ENCODE assay signal across 18 cellular contexts in the genomic region with DNA sequence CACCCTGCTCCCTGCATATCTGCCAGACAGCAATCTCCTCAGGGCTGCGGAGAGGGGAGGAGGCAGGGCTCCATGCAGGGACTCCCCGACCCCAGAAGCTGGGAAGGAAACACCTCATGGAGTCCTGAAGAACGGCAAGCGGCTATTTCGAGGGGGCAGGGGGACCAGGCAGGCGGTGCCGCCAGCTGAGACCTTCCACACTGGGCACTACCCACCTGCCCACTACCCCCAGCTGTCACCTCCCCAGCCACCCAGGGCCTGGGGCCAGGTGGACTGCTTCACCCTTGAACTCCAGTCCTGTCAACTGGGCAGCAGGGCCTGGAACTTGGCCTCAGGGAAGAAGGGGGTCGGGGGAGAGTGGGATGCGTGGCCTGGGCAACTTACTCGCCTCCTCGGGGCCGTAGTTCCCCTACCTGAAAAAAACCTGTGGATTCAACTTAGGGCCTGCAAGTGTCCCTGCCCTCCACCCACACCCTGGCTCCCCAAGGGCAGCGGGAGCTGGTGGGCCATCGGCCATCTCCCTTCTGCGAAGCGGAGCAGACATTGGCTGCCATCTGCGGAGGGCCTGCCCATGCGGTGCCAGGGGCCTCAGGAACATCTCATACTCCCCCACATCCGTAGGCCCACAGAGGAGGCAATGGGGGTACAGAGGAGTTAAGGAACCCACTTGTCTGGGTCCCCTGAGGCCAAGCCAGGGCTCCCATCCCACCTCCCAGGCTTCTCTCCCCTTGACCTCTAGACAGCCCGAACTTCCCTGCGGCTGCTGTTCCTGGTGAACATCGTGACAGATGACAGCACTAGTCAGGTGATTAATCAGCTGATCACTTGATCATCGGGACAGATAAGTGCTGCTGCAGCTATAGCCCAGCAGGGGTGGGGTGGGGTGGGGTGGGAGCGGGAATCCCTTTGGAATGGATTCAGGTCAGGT. TPM values are rescaled to one million over a fixed set of nuclear protein-coding genes. Genes with fewer than 3 reads are reported as not detected.
DNase-seq lines count a peak whose midpoint lies in the region; ATAC-seq, FAIRE-seq and TF ChIP-seq lines count a peak whose summit lies in the region.
"Had no signal": no experiment of that assay in that cellular context is flagged by ENCODE, and none has a peak within 500 bp of the region (broad histone marks: within the 10 kb centered on the region; RNA-seq: fewer than 3 reads in every experiment).

No MANE protein-coding gene starts in this region.

- TF ChIP-seq EP300 in A549 (IDR thresholded peaks at IDR 0.05): no peak

- TF ChIP-seq CTCF in A549 (IDR thresholded peaks at IDR 0.05): no peak
- no peak for TF ChIP-seq CTCF in chondrocyte (IDR thresholded peaks at IDR 0.05)

- H3K36me3 Mint-ChIP-seq in CD4-positive, alpha-beta memory T cell: peaks cover 5% of the 10 kb centered on the region in 2 donors
- no peaks in the 10 kb centered on the region for H3K36me3 Mint-ChIP-seq in chondrocyte (ENCODE audit: low read depth)
- H3K36me3 Mint-ChIP-seq in naive thymus-derived CD4-positive, alpha-beta T cell: peaks cover 0 to 8% (median 0%) of the 10 kb centered on the region in 5 donors

- no peak overlapping the region for H3K4me3 ChIP-seq in A549
- H3K4me3 ChIP-seq in CD4-positive, alpha-beta memory T cell (ENCODE audit: low read length in 2 of 2): no peak overlapping the region
- no peak overlapping the region for H3K4me3 ChIP-seq in naive thymus-derived CD4-positive, alpha-beta T cell (ENCODE audit: low read length)
- H3K4me3 ChIP-seq: BLaER1 treated with 17β-estradiol and CSF1 and Interleukin-3, amounts not matched to agents 10 nM and 100 nM; pancreas had no signal

- H3K9me3 ChIP-seq in A549: no peaks in the 10 kb centered on the region
- no peaks in the 10 kb centered on the region for H3K9me3 ChIP-seq in CD4-positive, alpha-beta memory T cell (ENCODE audit: control insufficient read depth in 1 of 2, low read length in 2 of 2)
- H3K9me3 ChIP-seq in naive thymus-derived CD4-positive, alpha-beta T cell (ENCODE audit: control insufficient read depth in 2 of 3, low read length in 3 of 3): no peaks in the 10 kb centered on the region
- H3K9me3 ChIP-seq: BLaER1 treated with 17β-estradiol and CSF1 and Interleukin-3, amounts not matched to agents 10 nM and 100 nM; pancreas had no signal

- H3K9me3 Mint-ChIP-seq in CD4-positive, alpha-beta memory T cell: no peaks in the 10 kb centered on the region
- no peaks in the 10 kb centered on the region for H3K9me3 Mint-ChIP-seq in chondrocyte (ENCODE audit: low read depth)
- peaks cover 0 to 4% (median 0%) of the 10 kb centered on the region in 11 donors for H3K9me3 Mint-ChIP-seq in naive thymus-derived CD4-positive, alpha-beta T cell
- H3K9me3 Mint-ChIP-seq: brain had no signal

- CTCF ChIA-PET in A549 (lab: Yijun Ruan, JAX): interaction anchor here (1.0 to 39.2 kb wide), 3 partner anchors 7 to 98 kb away, joined by 3 to 1284 read pairs (median 200); a partner anchor contains a TSS
- CTCF ChIA-PET in CD4-positive, alpha-beta memory T cell (lab: Charles Lee; ENCODE audit: partially characterized antibody): no interaction called here
- CTCF ChIA-PET in naive thymus-derived CD4-positive, alpha-beta T cell (lab: Charles Lee): no interaction called here

- H3K4me1 Mint-ChIP-seq in CD4-positive, alpha-beta memory T cell: peaks cover 43 to 78% (median 61%) of the 10 kb centered on the region in 4 donors
- H3K4me1 Mint-ChIP-seq in chondrocyte (ENCODE audit: low read depth): peaks cover 21% of the 10 kb centered on the region
- H3K4me1 Mint-ChIP-seq in naive thymus-derived CD4-positive, alpha-beta T cell: peaks cover 34 to 75% (median 55%) of the 10 kb centered on the region in 7 donors

- no peaks in the 10 kb centered on the region for H3K36me3 ChIP-seq in CD4-positive, alpha-beta memory T cell (ENCODE audit: insufficient read depth, low read length)
- H3K36me3 ChIP-seq in naive thymus-derived CD4-positive, alpha-beta T cell (ENCODE audit: control insufficient read depth in 2 of 3, insufficient read depth in 3 of 3, low read length in 3 of 3): no peaks in the 10 kb centered on the region
- H3K36me3 ChIP-seq: pancreas had no signal

- no peaks in the 10 kb centered on the region for H3K27me3 Mint-ChIP-seq in CD4-positive, alpha-beta memory T cell
- no peaks in the 10 kb centered on the region for H3K27me3 Mint-ChIP-seq in chondrocyte (ENCODE audit: low read depth)
- H3K27me3 Mint-ChIP-seq in naive thymus-derived CD4-positive, alpha-beta T cell: no peaks in the 10 kb centered on the region
- H3K27me3 Mint-ChIP-seq: brain had no signal

- peak overlapping the region in 1 of 8 donors; percentile 30 for H3K4me3 Mint-ChIP-seq in CD4-positive, alpha-beta memory T cell
- H3K4me3 Mint-ChIP-seq in chondrocyte (ENCODE audit: unreplicated experiment): no peak overlapping the region
- H3K4me3 Mint-ChIP-seq in naive thymus-derived CD4-positive, alpha-beta T cell: peak overlapping the region in 1 of 10 donors; percentile 42
- H3K4me3 Mint-ChIP-seq: brain had no signal

- TF ChIP-seq RAD21 in A549 (conservative IDR thresholded peaks at IDR 0.05 in 1 of 2, IDR thresholded peaks at IDR 0.05 in 1 of 2): no peak

- peak overlapping the region; percentile 78 to 100 (median 83) for H3K27ac Mint-ChIP-seq in CD4-positive, alpha-beta memory T cell
- H3K27ac Mint-ChIP-seq in chondrocyte (ENCODE audit: unreplicated experiment): no peak overlapping the region
- peak overlapping the region in 8 of 9 donors; percentile 17 to 100 (median 92) for H3K27ac Mint-ChIP-seq in naive thymus-derived CD4-positive, alpha-beta T cell

- DNase-seq in A549 (ENCODE audit: low read depth in 1 of 2, low spot score in 1 of 2): no peak
- peak in 1 of 5 donors; percentile 36 for DNase-seq in CD4-positive, alpha-beta memory T cell
- DNase-seq in chondrocyte (ENCODE audit: low spot score): peak; percentile 80
- no peak for DNase-seq in naive thymus-derived CD4-positive, alpha-beta T cell
- DNase-seq in NCI-H446 treated with DMSO at 0.1 percent for 48 hours (lab: John Stamatoyannopoulos, UW): no peak
- DNase-seq in 8988T: no peak
- DNase-seq: activated gamma-delta T cell, foreskin keratinocyte, H7, Kasumi-1, NCI-H526 had no signal

- FAIRE-seq in A549 (lab: Jason Lieb, UNC): no peak
- FAIRE-seq: pancreas, RCC 7860 had no signal

- 91% methylated on average over 21 of the region's 24 CpGs for WGBS in A549 (ENCODE audit: missing lambda C conversion rate)

- H3K4me1 ChIP-seq in A549: peaks cover 47% of the 10 kb centered on the region
- peaks cover 99% of the 10 kb centered on the region for H3K4me1 ChIP-seq in CD4-positive, alpha-beta memory T cell (ENCODE audit: insufficient read depth, low read length)
- peaks cover 44 to 59% of the 10 kb centered on the region in 2 donors for H3K4me1 ChIP-seq in naive thymus-derived CD4-positive, alpha-beta T cell (ENCODE audit: control insufficient read depth in 2 of 2, insufficient read depth in 2 of 2, low read length in 2 of 2)

- no peak for TF ChIP-seq POLR2A in A549 (IDR thresholded peaks at IDR 0.05; ENCODE audit: low read length)

- intact Hi-C loops in CD4-positive, alpha-beta memory T cell (cut with micrococcal nuclease): no loop called here
- intact Hi-C loops in naive thymus-derived CD4-positive, alpha-beta T cell (cut with micrococcal nuclease): loop anchor here (10.0 kb wide), 4 partner anchors 195 to 1025 kb away; a partner anchor contains a TSS

- H3K27me3 ChIP-seq in CD4-positive, alpha-beta memory T cell (ENCODE audit: insufficient read depth, low read length): no peaks in the 10 kb centered on the region
- no peaks in the 10 kb centered on the region for H3K27me3 ChIP-seq in naive thymus-derived CD4-positive, alpha-beta T cell (ENCODE audit: control insufficient read depth in 2 of 2, insufficient read depth in 2 of 2, low read length in 2 of 2)
- H3K27me3 ChIP-seq: BLaER1 treated with 17β-estradiol and CSF1 and Interleukin-3, amounts not matched to agents 10 nM and 100 nM; foreskin keratinocyte; pancreas had no signal

- no peak overlapping the region for H3K27ac ChIP-seq in A549
- H3K27ac ChIP-seq in CD4-positive, alpha-beta memory T cell (ENCODE audit: low read depth, low read length): peak overlapping the region; percentile 1
- H3K27ac ChIP-seq in naive thymus-derived CD4-positive, alpha-beta T cell (ENCODE audit: low read depth, low read length): no peak overlapping the region
- H3K27ac ChIP-seq: foreskin keratinocyte, HL-60 had no signal

- POLR2A ChIA-PET in A549 (lab: Yijun Ruan, JAX): no interaction called here
- POLR2A ChIA-PET in CD4-positive, alpha-beta memory T cell (lab: Charles Lee; ENCODE audit: partially characterized antibody): interaction anchor here (1.7 to 13.6 kb wide), 2 partner anchors 8 to 109 kb away, joined by 6 to 424 read pairs; a partner anchor contains a TSS
- POLR2A ChIA-PET in naive thymus-derived CD4-positive, alpha-beta T cell (lab: Charles Lee): interaction anchor here (0.9 kb wide), 1 partner anchor 15 kb away, joined by 5 read pairs; no protein-coding TSS in a partner anchor

- no peak overlapping the region for H3K4me2 ChIP-seq in A549

- no peak for ATAC-seq in A549
- no peak for ATAC-seq in naive thymus-derived CD4-positive, alpha-beta T cell
- ATAC-seq in HG02852 (IDR thresholded peaks at IDR 0.05; ENCODE audit: unreplicated experiment): no peak
- ATAC-seq in HG03442 (IDR thresholded peaks at IDR 0.05; ENCODE audit: unreplicated experiment): no peak
- ATAC-seq: foreskin keratinocyte, pancreas had no signal

RNA-seq across cellular contexts. Expression of a gene that starts 18.5 kb away (rescaled TPM):
- polyA plus RNA-seq in A549 (2011; rRNA removed): 12.1 and 14.8 TPM in 2 replicates
- polyA plus RNA-seq in A549 (2012; cell fraction: cytosol; rRNA removed): 20.1 and 25.2 TPM in 2 replicates
- 64.4 and 72.8 TPM in 2 replicates for polyA plus RNA-seq in A549 (2012; cell fraction: nucleus; rRNA removed)
- polyA plus RNA-seq in A549 (2017; fragmentation: RNase III; extraction: RNeasy Plus Mini Kit Qiagen cat#74134 plus additional on column Dnase treatment): 8.6 to 10.2 TPM (median 8.9 TPM) in 3 replicates
- 6.9 and 8.3 TPM in 2 replicates for polyA minus RNA-seq in A549 (2011; rRNA and poly(A)+ RNA removed)
- 100 to 1,000 TPM; 123 to 131 TPM for total RNA-seq in CD4-positive, alpha-beta memory T cell
- polyA plus RNA-seq in CD4-positive, alpha-beta memory T cell: 10 to 100 TPM; 27.9 to 67.8 TPM
- 16.1 to 19.0 TPM (median 17.5 TPM) in 3 replicates for total RNA-seq in chondrocyte
- 100 to 1,000 TPM in 2 of 5 experiments, 10 to 100 TPM in 3; 73.9 to 123 (median 79.7) TPM for total RNA-seq in naive thymus-derived CD4-positive, alpha-beta T cell
- polyA plus RNA-seq in naive thymus-derived CD4-positive, alpha-beta T cell: 10 to 100 TPM; 17.8 to 35.7 TPM

RNA-seq across cellular contexts. Expression of a gene that starts 24.2 kb away (rescaled TPM):
- 1.7 and 2.7 TPM in 2 replicates for polyA plus RNA-seq in A549 (2011; rRNA removed)
- polyA plus RNA-seq in A549 (2012; cell fraction: cytosol; rRNA removed): 1.9 and 3.0 TPM in 2 replicates
- polyA plus RNA-seq in A549 (2012; cell fraction: nucleus; rRNA removed): 5.4 and 6.3 TPM in 2 replicates
- polyA plus RNA-seq in A549 (2017; fragmentation: RNase III; extraction: RNeasy Plus Mini Kit Qiagen cat#74134 plus additional on column Dnase treatment): 1.5 to 2.6 TPM (median 2.4 TPM) in 3 replicates
- polyA minus RNA-seq in A549 (2011; rRNA and poly(A)+ RNA removed): 4.3 and 4.9 TPM in 2 replicates
- total RNA-seq in CD4-positive, alpha-beta memory T cell: 1 to 10 TPM; 3.6 to 6.3 TPM
- polyA plus RNA-seq in CD4-positive, alpha-beta memory T cell: under 1 TPM; 0.16 to 0.50 TPM
- 2.1 to 8.1 TPM (median 5.8 TPM) in 3 replicates for total RNA-seq in chondrocyte
- total RNA-seq in naive thymus-derived CD4-positive, alpha-beta T cell: 10 to 100 TPM in 2 of 5 experiments, 1 to 10 TPM in 3; 3.4 to 14.8 (median 5.5) TPM
- polyA plus RNA-seq in naive thymus-derived CD4-positive, alpha-beta T cell: under 1 TPM in 1 of 2 donors, not detected in 1; 0.14 TPM
